12 cellular contexts compared by ENCODE assay signal in the genomic region with DNA sequence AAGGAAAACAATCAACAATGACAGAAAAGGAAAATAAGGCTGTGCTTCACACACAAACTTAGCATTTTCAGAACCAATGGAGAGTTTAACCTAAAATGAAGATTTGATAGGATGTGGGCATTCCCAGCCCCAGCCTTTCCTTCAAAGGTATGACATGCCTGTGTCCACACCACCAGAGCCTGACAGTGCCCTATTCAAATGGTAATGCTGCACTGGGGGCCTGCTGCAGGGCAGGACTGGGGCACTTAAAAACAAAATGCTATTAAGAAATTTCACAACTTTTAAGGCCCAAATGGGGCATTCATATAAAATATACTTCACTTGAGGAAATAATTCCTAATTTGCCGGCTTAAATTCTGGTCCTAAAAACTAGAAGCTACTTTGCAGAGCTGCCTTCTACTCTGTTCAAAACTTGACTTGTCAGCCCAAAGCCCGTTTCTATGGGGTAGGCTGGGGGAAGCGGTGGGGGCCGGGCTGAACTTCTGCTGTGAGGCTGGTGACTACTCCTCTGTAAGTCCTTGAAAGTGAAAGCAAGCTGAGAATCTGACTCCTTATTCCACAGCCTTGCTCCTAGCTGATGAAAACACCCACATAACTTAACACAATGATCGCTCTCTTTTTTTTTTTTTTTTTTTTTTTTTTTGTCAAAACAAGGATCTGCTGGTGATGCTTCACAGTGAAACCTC. TPM values are rescaled to one million over a fixed set of nuclear protein-coding genes. Genes with fewer than 3 reads are reported as not detected.
DNase-seq lines count a peak whose midpoint lies in the region; ATAC-seq and TF ChIP-seq lines count a peak whose summit lies in the region.
"Had no signal": no experiment of that assay in that cellular context is flagged by ENCODE, and none has a peak within 500 bp of the region (broad histone marks: within the 10 kb centered on the region; RNA-seq: fewer than 3 reads in every experiment).

No MANE protein-coding gene starts in this region.

- peaks cover 6% of the 10 kb centered on the region for H3K36me3 ChIP-seq in H7 (replicated peaks; ENCODE audit: control insufficient read depth, insufficient read depth, low read length)

- no peak for TF ChIP-seq CTCF in fibroblast of pulmonary artery (IDR thresholded peaks at IDR 0.05; ENCODE audit: low read length, missing control alignments)

- no peaks in the 10 kb centered on the region for H3K9me3 ChIP-seq in T-helper 17 cell (ENCODE audit: control insufficient read depth, low read length, poor library complexity, severe bottlenecking)

- H3K4me1 Mint-ChIP-seq in T-helper 17 cell, result peaks cover 2% of the 10 kb centered on the region
- H3K4me1 Mint-ChIP-seq: immature natural killer cell had no signal

- DNase-seq in H7, result peak; percentile 60
- DNase-seq in T-helper 17 cell, result no peak
- DNase-seq in fibroblast of pulmonary artery (ENCODE audit: low read depth), result peak; percentile 38
- peak; percentile 53 for DNase-seq in putamen (ENCODE audit: low spot score)
- no peak for DNase-seq in NCI-H226
- DNase-seq in HuH-7 (ENCODE audit: low spot score), result no peak
- DNase-seq in DMS114 treated with DMSO at 0.1 percent for 48 hours (lab: John Stamatoyannopoulos, UW; ENCODE audit: unreplicated experiment), result no peak
- DNase-seq: immature natural killer cell, KG1, NCI-H446 treated with DMSO at 0.1 percent for 48 hours, T1000 had no signal

- H3K27ac Mint-ChIP-seq in T-helper 17 cell, result peak overlapping the region; percentile 71

- no peaks in the 10 kb centered on the region for H3K27me3 ChIP-seq in H7 (ENCODE audit: control insufficient read depth, insufficient read depth, low read length)

- no peaks in the 10 kb centered on the region for H3K27me3 Mint-ChIP-seq in T-helper 17 cell

- H3K36me3 Mint-ChIP-seq in T-helper 17 cell (ENCODE audit: low read depth), result no peaks in the 10 kb centered on the region

- H3K4me3 ChIP-seq in H7 (ENCODE audit: insufficient read depth, low read depth, low read length) (no peak overlapping the region), fibroblast of pulmonary artery (replicated peaks; ENCODE audit: low read depth, low read length) (no peak overlapping the region)

- ATAC-seq in T-helper 17 cell, result no peak
- no peak for ATAC-seq in HG03378 (IDR thresholded peaks at IDR 0.05; ENCODE audit: unreplicated experiment)

- H3K4me3 Mint-ChIP-seq in T-helper 17 cell, result no peak overlapping the region
- H3K4me3 Mint-ChIP-seq: immature natural killer cell had no signal

RNA-seq across cellular contexts. Expression of gene TKT, which starts 31.0 kb away (rescaled TPM):
- total RNA-seq in H7 (2014; rRNA removed; shearing (Covaris generic)), result 1,918 and 2,169 TPM in 2 replicates
- total RNA-seq in T-helper 17 cell, result 100 to 1,000 TPM; 105 to 109 TPM

Comparison
In these comparisons a context has a peak if more than half of its experiments do, and no peak if none do; other contexts are left out.
1. DNase-seq: peak in H7 (single experiment), fibroblast of pulmonary artery (single experiment) and putamen (single experiment); none in T-helper 17 cell (0 of 3), NCI-H226 (single experiment), HuH-7 (single experiment) and DMS114 treated with DMSO at 0.1 percent for 48 hours (single experiment).
2. RNA of gene TKT, which starts 31.0 kb away (total RNA-seq): 1,918 to 2,169 TPM in H7; 105 to 109 TPM in T-helper 17 cell; every median in the first group is over 10 times any median in the second.